ENCODE assay signal across 15 cellular contexts in the genomic region with DNA sequence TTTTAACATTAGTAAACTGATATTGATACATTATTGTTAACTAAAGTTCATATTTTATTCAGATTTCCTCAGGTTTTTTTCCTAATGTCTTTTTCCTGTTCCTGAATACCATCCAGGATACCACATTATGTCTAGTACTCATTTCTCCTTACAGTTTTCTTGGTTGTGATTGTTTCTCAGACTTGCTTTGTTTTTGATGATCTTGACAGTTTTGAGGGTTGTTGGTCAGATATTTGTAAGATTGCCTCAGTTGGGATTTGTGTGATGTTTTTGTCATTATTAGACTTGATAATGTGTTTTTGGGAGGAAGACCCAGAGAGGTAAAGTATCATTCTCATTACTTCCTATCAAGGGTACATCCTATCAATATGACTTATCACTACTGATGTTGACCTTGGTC.
"Had no signal": no experiment of that assay in that cellular context is flagged by ENCODE, and none has a peak within 500 bp of the region (broad histone marks: within the 10 kb centered on the region; RNA-seq: fewer than 3 reads in every experiment).

No MANE protein-coding gene starts in this region.

- H3K4me3 Mint-ChIP-seq: activated CD4-positive, alpha-beta T cell treated with anti-CD3 and anti-CD28 coated beads, Interleukin-2, amount 10 ng/mL, durations not matched to agents 24 days and 14 days; activated CD8-positive, alpha-beta memory T cell treated with anti-CD3 and anti-CD28 coated beads, Interleukin-2, amount 10 ng/mL, durations not matched to agents 7 days and 5 days; activated T-helper 1 cell treated with anti-CD3 and anti-CD28 coated beads, Interleukin-12 subunit alpha, Interleukin-12 subunit beta, Interleukin-2, Interleukin-4 antibody, amounts not matched to agents 30 ng/mL and 10 ng/mL and 1 ng/mL, durations not matched to agents 14 hours and 24 hours and 36 hours had no signal

- H3K4me3 ChIP-seq: esophagus squamous epithelium, lower lobe of right lung, suprapubic skin, upper lobe of left lung had no signal

- H3K9me3 ChIP-seq: esophagus squamous epithelium, lower lobe of right lung, SK-N-SH, suprapubic skin, upper lobe of left lung had no signal

- H3K27me3 ChIP-seq: brain microvascular endothelial cell, esophagus squamous epithelium, suprapubic skin, upper lobe of left lung had no signal

- H3K4me1 ChIP-seq: suprapubic skin had no signal

- H3K27ac Mint-ChIP-seq: activated CD4-positive, alpha-beta T cell treated with anti-CD3 and anti-CD28 coated beads, Interleukin-2, amount 10 ng/mL, durations not matched to agents 24 days and 14 days; activated CD8-positive, alpha-beta memory T cell treated with anti-CD3 and anti-CD28 coated beads, Interleukin-2, amount 10 ng/mL, durations not matched to agents 7 days and 5 days; activated T-helper 1 cell treated with anti-CD3 and anti-CD28 coated beads, Interleukin-12 subunit alpha, Interleukin-12 subunit beta, Interleukin-2, Interleukin-4 antibody, amounts not matched to agents 30 ng/mL and 10 ng/mL and 1 ng/mL, durations not matched to agents 14 hours and 24 hours and 36 hours had no signal

- ATAC-seq: activated CD8-positive, alpha-beta memory T cell treated with anti-CD3 and anti-CD28 coated beads, Interleukin-2, amount 10 ng/mL, durations not matched to agents 7 days and 5 days; lower lobe of right lung; sciatic nerve had no signal

- H3K36me3 ChIP-seq: brain microvascular endothelial cell, esophagus squamous epithelium, lower lobe of right lung, suprapubic skin, upper lobe of left lung had no signal

- DNase-seq: activated CD4-positive, alpha-beta T cell treated with anti-CD3 and anti-CD28 coated beads, Interleukin-2, amount 10 ng/mL, durations not matched to agents 24 days and 14 days; activated CD8-positive, alpha-beta memory T cell treated with anti-CD3 and anti-CD28 coated beads, Interleukin-2, amount 10 ng/mL, durations not matched to agents 7 days and 5 days; activated naive CD4-positive, alpha-beta T cell treated with Interleukin-2 at 50 U/mL for 16 hours; brain microvascular endothelial cell; esophagus squamous epithelium; foreskin fibroblast; glutamatergic neuron; lower lobe of right lung; SK-N-SH; stimulated activated CD4-positive, alpha-beta T cell treated with anti-CD3 and anti-CD28 coated beads, Interleukin-2, amount 100 ng/mL, for 24 hours; stimulated activated naive CD4-positive, alpha-beta T cell treated with Interleukin-2 at 50 U/mL for 16 hours; upper lobe of left lung had no signal

- H3K27ac ChIP-seq: brain microvascular endothelial cell, lower lobe of right lung, suprapubic skin, upper lobe of left lung had no signal

- H3K27me3 Mint-ChIP-seq: activated CD4-positive, alpha-beta T cell treated with anti-CD3 and anti-CD28 coated beads, Interleukin-2, amount 10 ng/mL, durations not matched to agents 24 days and 14 days; activated CD8-positive, alpha-beta memory T cell treated with anti-CD3 and anti-CD28 coated beads, Interleukin-2, amount 10 ng/mL, durations not matched to agents 7 days and 5 days had no signal
